ENCODE assay signal across 26 cellular contexts in the genomic region with DNA sequence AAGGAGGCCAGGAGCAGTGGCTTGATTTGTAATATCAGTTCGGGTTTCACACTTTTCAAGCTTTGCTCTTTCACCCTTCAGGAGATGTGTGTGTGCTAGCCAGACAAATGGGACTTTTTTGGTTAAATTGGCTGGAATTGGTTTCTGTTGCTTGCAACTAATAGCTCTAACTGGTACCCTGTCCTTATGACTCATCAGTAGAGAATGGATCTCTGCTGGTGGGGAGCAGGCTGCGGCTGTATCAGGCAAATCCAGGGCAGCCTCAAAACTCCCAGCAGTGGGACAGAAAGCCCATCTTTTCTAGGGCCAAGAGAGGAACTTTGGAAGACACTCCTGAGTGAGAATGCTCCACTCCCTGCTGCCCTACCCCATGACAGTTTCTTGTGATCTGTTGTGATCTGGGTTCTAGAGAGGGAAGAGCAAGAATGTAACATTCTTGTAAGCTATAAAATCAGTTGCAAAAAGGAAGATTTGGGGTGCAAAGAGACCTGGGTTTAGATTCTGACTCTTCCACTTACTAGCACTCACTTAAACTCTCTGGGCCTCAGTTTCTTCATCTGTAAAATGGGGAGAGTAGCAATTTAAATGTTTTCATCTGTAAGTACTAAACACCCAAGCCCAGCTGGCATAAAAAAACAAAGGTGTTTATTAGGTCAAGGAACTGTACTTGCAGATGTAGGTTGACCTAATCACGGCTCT.
DNase-seq lines count a peak whose midpoint lies in the region; ATAC-seq and TF ChIP-seq lines count a peak whose summit lies in the region.
"Had no signal": no experiment of that assay in that cellular context is flagged by ENCODE, and none has a peak within 500 bp of the region (broad histone marks: within the 10 kb centered on the region; RNA-seq: fewer than 3 reads in every experiment).

No MANE protein-coding gene starts in this region.

- no peak for ATAC-seq in aorta (ENCODE audit: low FRiP score)
- ATAC-seq: heart right ventricle, right cardiac atrium had no signal

- H3K27me3 ChIP-seq in uterus (no peaks in the 10 kb centered on the region), aorta (ENCODE audit: control insufficient read depth in 1 of 2, insufficient read depth in 2 of 2, low read length in 1 of 2) (no peaks in the 10 kb centered on the region)
- H3K27me3 ChIP-seq: ascending aorta, dorsolateral prefrontal cortex, upper lobe of left lung had no signal

- POLR2A ChIA-PET in HEK293 (lab: Yijun Ruan, JAX) = no interaction called here

- DNase-seq in AG10803 (ENCODE audit: low read depth) = peak; percentile 8
- DNase-seq in astrocyte of the hippocampus (ENCODE audit: low read depth, low spot score) = peak; percentile 72
- peak; percentile 7 for DNase-seq in fibroblast of villous mesenchyme (ENCODE audit: low read depth)
- no peak for DNase-seq in uterus
- no peak for DNase-seq in activated CD4-positive, alpha-beta T cell treated with anti-CD3 and anti-CD28 coated beads for 1 hour
- no peak for DNase-seq in aorta
- no peak for DNase-seq in activated CD4-positive, alpha-beta T cell treated with anti-CD3 and anti-CD28 coated beads, Interleukin-2, amount 50 U/mL, for 48 hours
- DNase-seq: activated CD4-positive, alpha-beta T cell treated with anti-CD3 and anti-CD28 coated beads, Interleukin-2, amount 50 U/mL, for 4 hours; activated CD4-positive, CD25-positive, alpha-beta regulatory T cell; C1 segment of cervical spinal cord; Caco-2; dorsolateral prefrontal cortex; heart right ventricle; NCI-H1436; NCI-H2081 treated with DMSO at 0.1 percent for 48 hours; NCI-H345; NCI-H774; posterior cingulate gyrus; right cardiac atrium; stimulated activated CD4-positive, alpha-beta T cell treated with anti-CD3 and anti-CD28 coated beads, Interleukin-12 subunit alpha, Interleukin-12 subunit beta, amount 100 ng/mL, for 4 hours; stimulated activated CD4-positive, alpha-beta T cell treated with anti-CD3 and anti-CD28 coated beads, Interleukin-4, amount 100 ng/mL, for 1 hour; T-helper 1 cell; upper lobe of left lung had no signal

- H3K36me3 ChIP-seq in HEK293 (ENCODE audit: control insufficient read depth in 2 of 2, insufficient read depth in 1 of 2, low read length in 2 of 2) (no peaks in the 10 kb centered on the region), uterus (no peaks in the 10 kb centered on the region), aorta (ENCODE audit: control insufficient read depth in 1 of 2, insufficient read depth in 2 of 2, low read length in 1 of 2) (no peaks in the 10 kb centered on the region)
- H3K36me3 ChIP-seq: ascending aorta, heart right ventricle, SJCRH30, upper lobe of left lung had no signal

- WGBS in aorta, 2 donors = 85 to 88% methylated on average over 3 of the region's 3 CpGs

- CTCF ChIA-PET in HEK293 (lab: Yijun Ruan, JAX) = interaction anchor here (1.2 to 1.3 kb wide), 2 partner anchors 19 to 131 kb away, joined by 3 read pairs; no protein-coding TSS in a partner anchor

- no peak for TF ChIP-seq POLR2A in uterus (IDR thresholded peaks at IDR 0.05)

- TF ChIP-seq CTCF in AG10803 (conservative IDR thresholded peaks at IDR 0.05; ENCODE audit: low read length) (no peak), HEK293 (tag by site-specific recombination; IDR thresholded peaks at IDR 0.05) (no peak), fibroblast of villous mesenchyme (IDR thresholded peaks at IDR 0.05; ENCODE audit: insufficient read depth, low read depth, low read length) (no peak), uterus (IDR thresholded peaks at IDR 0.05) (no peak)

- intact Hi-C loops in uterus (cut with DNase I; ENCODE audit: low total_unique reads) (no loop called here), aorta (cut with DNase I) (no loop called here)

- H3K9me3 ChIP-seq in HEK293 (ENCODE audit: control insufficient read depth, insufficient read depth, low read depth, low read length) = no peaks in the 10 kb centered on the region
- no peaks in the 10 kb centered on the region for H3K9me3 ChIP-seq in uterus
- no peaks in the 10 kb centered on the region for H3K9me3 ChIP-seq in aorta (ENCODE audit: control insufficient read depth, low read length)
- H3K9me3 ChIP-seq: ascending aorta, Caco-2, heart right ventricle, SJCRH30, upper lobe of left lung had no signal

- H3K4me1 ChIP-seq in HEK293 (ENCODE audit: control insufficient read depth, insufficient read depth, low read length) (no peaks in the 10 kb centered on the region), uterus (no peaks in the 10 kb centered on the region), aorta (ENCODE audit: control insufficient read depth in 1 of 2, insufficient read depth in 2 of 2, low read length in 2 of 2) (no peaks in the 10 kb centered on the region)
- H3K4me1 ChIP-seq: Caco-2, SJCRH30 had no signal

- no peak overlapping the region for H3K4me3 ChIP-seq in AG10803 (ENCODE audit: low read length)
- no peak overlapping the region for H3K4me3 ChIP-seq in HEK293 (ENCODE audit: low read depth, low read length)
- no peak overlapping the region for H3K4me3 ChIP-seq in fibroblast of villous mesenchyme (ENCODE audit: low read depth, low read length)
- H3K4me3 ChIP-seq in uterus = no peak overlapping the region
- no peak overlapping the region for H3K4me3 ChIP-seq in aorta (ENCODE audit: low read length in 2 of 2)
- H3K4me3 ChIP-seq: ascending aorta, dorsolateral prefrontal cortex, heart right ventricle, SJCRH30, upper lobe of left lung had no signal

- H3K27ac ChIP-seq in HEK293 (ENCODE audit: extremely low read depth, low read depth, low read length) (no peak overlapping the region), uterus (no peak overlapping the region), aorta (ENCODE audit: low read depth in 1 of 2, low read length in 2 of 2) (no peak overlapping the region)
- H3K27ac ChIP-seq: ascending aorta, dorsolateral prefrontal cortex, heart right ventricle, SJCRH30, upper lobe of left lung had no signal

TF ChIP-seq in HEK293, 187 proteins besides CTCF, POLR2A, EP300 and RAD21:
- peak; percentile 49 for TF ChIP-seq ZNF335 (tag by site-specific recombination; conservative IDR thresholded peaks at IDR 0.05)
- TF ChIP-seq ZBTB8A (tag by site-specific recombination; IDR thresholded peaks at IDR 0.05) = no peak

Comparison
In these comparisons a context has a peak if more than half of its experiments do, and no peak if none do; other contexts are left out.
1. DNase-seq: peak in AG10803 (single experiment), astrocyte of the hippocampus (single experiment) and fibroblast of villous mesenchyme (single experiment); none in uterus (0 of 2), activated CD4-positive, alpha-beta T cell treated with anti-CD3 and anti-CD28 coated beads for 1 hour (single experiment), aorta (0 of 2) and activated CD4-positive, alpha-beta T cell treated with anti-CD3 and anti-CD28 coated beads, Interleukin-2, amount 50 U/mL, for 48 hours (0 of 2).